ENCODE assay signal across 8 cellular contexts in genomic region chr1:26810105-26810504, GRCh38. TPM values are rescaled to one million over a fixed set of nuclear protein-coding genes. Genes with fewer than 3 reads are reported as not detected.
DNase-seq lines count a peak whose midpoint lies in the region; TF ChIP-seq lines count a peak whose summit lies in the region.
"Not testable (repeated sequence)": the region's sequence is repeated elsewhere in the genome, so short reads cannot be mapped to it uniquely, and the experiment has no call there.

No MANE protein-coding gene starts in this region.

- not testable (repeated sequence) for H4K20me1 ChIP-seq in OCI-LY7 (ENCODE audit: insufficient read depth, low read length)

- not testable (repeated sequence) for H2AFZ ChIP-seq in OCI-LY7 (ENCODE audit: low read length); trophoblast cell (ENCODE audit: insufficient read depth, low read length, poor library complexity)

- not testable (repeated sequence) for H3K4me1 ChIP-seq in OCI-LY7 (ENCODE audit: insufficient read depth, low read length, poor library complexity, severe bottlenecking); breast epithelium; right atrium auricular region; trophoblast cell (ENCODE audit: control insufficient read depth in 1 of 2, insufficient read depth in 2 of 2, low read length in 2 of 2)

- not testable (repeated sequence) for H3K9me3 ChIP-seq in OCI-LY7 (ENCODE audit: low read length); breast epithelium; right atrium auricular region; trophoblast cell (ENCODE audit: insufficient read depth, low read depth, low read length)

- not testable (repeated sequence) for H3K4me3 ChIP-seq in OCI-LY7 (ENCODE audit: low read depth, low read length, poor library complexity, severe bottlenecking); breast epithelium; right atrium auricular region; trophoblast cell (ENCODE audit: low read depth, low read length)

- DNase-seq in EL (peak; percentile 76), LoVo (ENCODE audit: low spot score) (peak; percentile 73), OCI-LY7 (ENCODE audit: low spot score) (peak; percentile 78), breast epithelium (ENCODE audit: low spot score in 2 of 2) (peak in 1 of 2 donors; percentile 65), right atrium auricular region (ENCODE audit: low spot score) (peak; percentile 73), trophoblast cell (peak; percentile 79 to 95)
- DNase-seq in activated CD4-positive, alpha-beta T cell treated with anti-CD3 and anti-CD28 coated beads for 48 hours, result peak; percentile 83
- DNase-seq in type B pancreatic cell (ENCODE audit: extremely low spot score, unreplicated experiment), result not testable (repeated sequence)

- H3K27ac Mint-ChIP-seq in type B pancreatic cell, result peak overlapping the region; percentile 39

- not testable (repeated sequence) for H3K79me2 ChIP-seq in OCI-LY7 (ENCODE audit: insufficient read depth, low read depth, low read length); trophoblast cell (ENCODE audit: control insufficient read depth, insufficient read depth, low read length, poor library complexity)

- not testable (repeated sequence) for H4K12ac ChIP-seq in trophoblast cell (ENCODE audit: low read depth, low read length)

- H3K14ac ChIP-seq in trophoblast cell (ENCODE audit: low read length), result not testable (repeated sequence)

- H3K9ac ChIP-seq in trophoblast cell (ENCODE audit: low read length), result not testable (repeated sequence)

- not testable (repeated sequence) for H3K4me3 Mint-ChIP-seq in type B pancreatic cell

- not testable (repeated sequence) for H3K79me1 ChIP-seq in trophoblast cell (ENCODE audit: low read length)

- H3K18ac ChIP-seq in trophoblast cell (ENCODE audit: low read length), result not testable (repeated sequence)

- H3K27me3 ChIP-seq in breast epithelium; right atrium auricular region; trophoblast cell (ENCODE audit: insufficient read depth, low read length): not testable (repeated sequence)

- H3K36me3 ChIP-seq in OCI-LY7 (ENCODE audit: insufficient read depth, low read length); breast epithelium; right atrium auricular region; trophoblast cell (ENCODE audit: control insufficient read depth in 1 of 2, insufficient read depth in 2 of 2, low read length in 2 of 2): not testable (repeated sequence)

- not testable (repeated sequence) for H2BK12ac ChIP-seq in trophoblast cell (ENCODE audit: low read length)

- not testable (repeated sequence) for H3K4ac ChIP-seq in trophoblast cell (ENCODE audit: low read depth, low read length)

- H2AK5ac ChIP-seq in trophoblast cell (ENCODE audit: low read length), result not testable (repeated sequence)

- no CpG with 5 or more reads among the region's 11 CpGs for WGBS in trophoblast cell (ENCODE audit: extremely low coverage, insufficient coverage, insufficient read length)

- H3K36me3 Mint-ChIP-seq in type B pancreatic cell, result not testable (repeated sequence)

- TF ChIP-seq POLR2A in breast epithelium (IDR thresholded peaks at IDR 0.05), result not testable (repeated sequence)

- not testable (repeated sequence) for H3K27me3 Mint-ChIP-seq in type B pancreatic cell

- H3K4me2 ChIP-seq in OCI-LY7 (ENCODE audit: low read length); trophoblast cell (ENCODE audit: low read length): not testable (repeated sequence)

- TF ChIP-seq CTCF in OCI-LY7 (conservative IDR thresholded peaks at IDR 0.05; ENCODE audit: low read length) (peak; percentile 76), breast epithelium (IDR thresholded peaks at IDR 0.05) (peak; percentile 31 to 77 (median 76)), right atrium auricular region (IDR thresholded peaks at IDR 0.05) (peak; percentile 58 to 71), type B pancreatic cell (conservative IDR thresholded peaks at IDR 0.05) (peak; percentile 85)

- H4K91ac ChIP-seq in trophoblast cell (ENCODE audit: low read depth, low read length), result not testable (repeated sequence)

- not testable (repeated sequence) for H3K9me2 ChIP-seq in OCI-LY7 (ENCODE audit: insufficient read depth, low read length)

- not testable (repeated sequence) for H3K27ac ChIP-seq in OCI-LY7 (ENCODE audit: low read depth, low read length, poor library complexity, severe bottlenecking); breast epithelium; right atrium auricular region; trophoblast cell (ENCODE audit: low read depth, low read length)

- H3K4me1 Mint-ChIP-seq in type B pancreatic cell (ENCODE audit: unreplicated experiment), result not testable (repeated sequence)

- intact Hi-C loops in OCI-LY7 (cut with micrococcal nuclease; ENCODE audit: unreplicated experiment), result loop anchor here (1.0 to 2.0 kb wide), 3 partner anchors 14 to 68 kb away; no protein-coding TSS in a partner anchor
- intact Hi-C loops in breast epithelium (cut with DNase I; ENCODE audit: low total_unique reads), result not testable (repeated sequence)

- BruUV-seq in OCI-LY7 (replicated peaks; lab: Mats Ljungman, UMichigan), result not testable (repeated sequence)

- H4K8ac ChIP-seq in trophoblast cell (ENCODE audit: low read depth, low read length), result not testable (repeated sequence)

- POLR2A ChIA-PET in OCI-LY7 (lab: Charles Lee), result interaction anchor here (0.6 to 1.2 kb wide), 2 partner anchors 11 to 72 kb away, joined by 3 to 8 read pairs; no protein-coding TSS in a partner anchor

- H2BK5ac ChIP-seq in trophoblast cell (ENCODE audit: low read depth, low read length, poor library complexity), result not testable (repeated sequence)

- CTCF ChIA-PET in OCI-LY7 (lab: Charles Lee; ENCODE audit: unreplicated experiment), result not testable (repeated sequence)

- H3K23ac ChIP-seq in trophoblast cell (ENCODE audit: low read length), result not testable (repeated sequence)

- not testable (repeated sequence) for H2BK120ac ChIP-seq in trophoblast cell (ENCODE audit: insufficient read depth, low read length, poor library complexity)

- not testable (repeated sequence) for H3K9me3 Mint-ChIP-seq in type B pancreatic cell

RNA-seq across cellular contexts. Expression of gene ZDHHC18, which starts 16.4 kb away (rescaled TPM):
- 8.0 and 19.5 TPM in 2 replicates for total RNA-seq in OCI-LY7 (2014; rRNA removed; shearing (Covaris generic))
- total RNA-seq in OCI-LY7 (2022) (17.1 and 18.2 TPM in 2 replicates), breast epithelium (10 to 100 TPM; 12.3 to 35.4 (median 16.4) TPM), right atrium auricular region (10 to 100 TPM; 19.8 to 22.5 TPM), type B pancreatic cell (ENCODE audit: low replicate concordance) (29.7 and 40.7 TPM in 2 replicates)
- 33.2 and 34.4 TPM in 2 replicates for polyA plus RNA-seq in trophoblast cell (2013)

RNA-seq across cellular contexts. Expression of gene PIGV, which starts 22.4 kb away (rescaled TPM):
- 8.2 and 10.3 TPM in 2 replicates for total RNA-seq in OCI-LY7 (2014; rRNA removed; shearing (Covaris generic))
- total RNA-seq in OCI-LY7 (2022) (15.2 and 18.0 TPM in 2 replicates), breast epithelium (10 to 100 TPM; 18.7 to 36.8 (median 29.7) TPM), right atrium auricular region (10 to 100 TPM in 1 of 2 donors, 1 to 10 TPM in 1; 6.4 to 13.8 TPM), type B pancreatic cell (ENCODE audit: low replicate concordance) (13.3 and 15.3 TPM in 2 replicates)
- polyA plus RNA-seq in trophoblast cell (2013), result 6.1 and 6.5 TPM in 2 replicates

RNA-seq across cellular contexts. Expression of gene SFN, which starts 52.8 kb away (rescaled TPM):
- total RNA-seq in OCI-LY7 (2014; rRNA removed; shearing (Covaris generic)), result 0.75 and 0.95 TPM in 2 replicates
- total RNA-seq in OCI-LY7 (2022) (1.8 and 3.9 TPM in 2 replicates), breast epithelium (10 to 100 TPM in 2 of 3 donors, not detected in 1; 12.1 to 18.4 TPM), right atrium auricular region (under 1 TPM in 1 of 2 donors, not detected in 1; 0.51 TPM), type B pancreatic cell (ENCODE audit: low replicate concordance) (27.7 and 86.8 TPM in 2 replicates)
- polyA plus RNA-seq in trophoblast cell (2013), result 45.3 and 46.7 TPM in 2 replicates
